ENCODE assay signal across 8 cellular contexts in genomic region chrX:41923257-41923924, GRCh38. TPM values are rescaled to one million over a fixed set of nuclear protein-coding genes. Genes with fewer than 3 reads are reported as not detected.
DNase-seq lines count a peak whose midpoint lies in the region; ATAC-seq, FAIRE-seq and TF ChIP-seq lines count a peak whose summit lies in the region.

TSS of gene CASK (minus strand) at chrX:41923554. CDS start at chrX:41922988, 566 bp downstream.

- no peaks in the 10 kb centered on the region for H3K36me3 ChIP-seq in kidney (ENCODE audit: control insufficient read depth in 1 of 2, insufficient read depth in 2 of 2, low read length in 2 of 2)

- peak within 1 kb of the TSS; percentile 71 to 84 for H3K27ac ChIP-seq in kidney (ENCODE audit: low read depth in 2 of 2, low read length in 2 of 2)

- no peaks in the 10 kb centered on the region for H3K4me1 ChIP-seq in kidney (ENCODE audit: control insufficient read depth in 1 of 2, insufficient read depth in 1 of 2, low read depth in 1 of 2, low read length in 2 of 2)

- no peak for FAIRE-seq in kidney (lab: Jason Lieb, UNC)

- H3K9me3 ChIP-seq in kidney (ENCODE audit: control insufficient read depth in 1 of 2, low read length in 2 of 2), result no peaks in the 10 kb centered on the region

- TF ChIP-seq CTCF in kidney (IDR thresholded peaks at IDR 0.05; ENCODE audit: borderline replicate concordance, extremely low read depth, insufficient read depth), result peak; percentile 16

- ATAC-seq in HG03432 (IDR thresholded peaks at IDR 0.05; ENCODE audit: unreplicated experiment), result peak; percentile 88

- H3K4me3 ChIP-seq in kidney (ENCODE audit: low read length in 2 of 2), result peak within 1 kb of the TSS; percentile 77 to 89

- peak; percentile 96 for DNase-seq in AG20443 (ENCODE audit: low spot score)
- peak; percentile 61 for DNase-seq in GM19238 (ENCODE audit: insufficient read length, low spot score)
- DNase-seq in NCI-H460 (ENCODE audit: extremely low read depth, low read depth), result peak; percentile 92
- peak; percentile 86 for DNase-seq in activated CD4-positive, CD25-positive, alpha-beta regulatory T cell treated with anti-CD3 and anti-CD28 coated beads, Interleukin-2, amount 50 U/mL, for 72 hours
- DNase-seq in cerebellar cortex (ENCODE audit: low spot score), result peak; percentile 89
- peak; percentile 97 for DNase-seq in kidney
- DNase-seq in stimulated activated CD4-positive, alpha-beta T cell treated with anti-CD3 and anti-CD28 coated beads, Interleukin-12 subunit alpha, Interleukin-12 subunit beta, amount 100 ng/mL, for 48 hours (ENCODE audit: low read depth in 2 of 3, low spot score in 1 of 3), result peak; percentile 72 to 86 (median 75)

- intact Hi-C loops in kidney (cut with DNase I), result no loop called here

- H3K9ac ChIP-seq in kidney (ENCODE audit: low read length in 2 of 2), result peak within 1 kb of the TSS; percentile 69 to 77

RNA-seq across cellular contexts. Expression of gene CASK, which starts in this region (rescaled TPM):
- total RNA-seq in NCI-H460 (2014; rRNA removed; shearing (Covaris generic)), result 24.1 and 27.7 TPM in 2 replicates
- polyA plus RNA-seq in NCI-H460 (2014; cell fraction: nucleus; rRNA removed), result 22.6 and 23.4 TPM in 2 replicates
- 58.9 TPM for total RNA-seq in kidney
- 15.9 TPM for polyA plus RNA-seq in kidney (ENCODE audit: insufficient read depth, low read depth, low replicate concordance)

Comparison
In these comparisons a context has a peak if more than half of its experiments do, and no peak if none do; other contexts are left out.
1. Peak in every context shown above with its lines: DNase-seq, ATAC-seq, H3K4me3 ChIP-seq and H3K27ac ChIP-seq.